ENCODE assay signal across 1 cellular context in the genomic region with DNA sequence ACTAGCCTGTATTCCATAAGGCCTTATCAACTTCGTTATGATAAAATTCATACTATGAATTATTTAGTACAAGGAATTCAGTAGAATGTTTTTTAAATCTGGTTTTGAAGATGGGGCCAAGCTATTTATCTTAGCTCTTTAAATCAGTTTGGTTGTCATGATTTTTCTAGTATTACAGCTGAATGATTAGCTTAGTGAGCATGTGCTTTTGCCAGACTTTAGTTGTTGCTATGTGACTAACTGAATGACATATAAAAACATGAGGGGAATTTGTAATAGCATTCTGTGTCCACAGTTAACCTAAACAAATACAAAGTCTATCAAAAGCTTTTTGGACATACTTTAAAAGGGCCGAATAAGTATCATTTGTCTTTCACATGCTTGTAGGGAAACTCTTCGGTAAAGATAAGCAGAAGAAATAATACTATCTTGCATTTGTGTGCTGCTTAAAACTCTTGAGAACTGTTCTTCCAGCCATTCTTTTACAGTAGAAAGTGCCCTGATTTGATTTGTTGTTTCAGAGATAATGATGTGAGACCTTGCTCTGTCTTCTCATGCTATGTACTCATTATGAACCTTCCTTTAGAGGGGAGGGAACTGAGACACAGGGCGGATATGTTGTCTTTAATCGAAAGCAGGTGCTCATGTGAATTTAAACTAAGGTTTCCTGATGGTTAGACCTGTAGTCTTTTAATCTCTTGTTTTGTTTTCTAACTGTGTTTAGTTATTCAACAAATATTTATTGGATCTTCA.
TF ChIP-seq lines count a peak whose summit lies in the region.

No MANE protein-coding gene starts in this region.

TF ChIP-seq in IMR-90, 13 proteins besides CTCF, POLR2A, EP300 and RAD21:
- TF ChIP-seq RFX5 (IDR thresholded peaks at IDR 0.05; ENCODE audit: low read depth, low read length) (no peak), MAZ (IDR thresholded peaks at IDR 0.05; ENCODE audit: borderline replicate concordance, low read depth, low read length) (no peak), MXI1 (IDR thresholded peaks at IDR 0.05; ENCODE audit: borderline replicate concordance, low read depth, low read length) (0 out of 2 replicates have a peak, but pooled peaks have one; percentile 41), CHD1 (IDR thresholded peaks at IDR 0.05; ENCODE audit: low read depth, low read length) (no peak)
TF ChIP-seq in IMR-90: peak in this region for 1.
